1 cellular context compared by ENCODE assay signal in the genomic region with DNA sequence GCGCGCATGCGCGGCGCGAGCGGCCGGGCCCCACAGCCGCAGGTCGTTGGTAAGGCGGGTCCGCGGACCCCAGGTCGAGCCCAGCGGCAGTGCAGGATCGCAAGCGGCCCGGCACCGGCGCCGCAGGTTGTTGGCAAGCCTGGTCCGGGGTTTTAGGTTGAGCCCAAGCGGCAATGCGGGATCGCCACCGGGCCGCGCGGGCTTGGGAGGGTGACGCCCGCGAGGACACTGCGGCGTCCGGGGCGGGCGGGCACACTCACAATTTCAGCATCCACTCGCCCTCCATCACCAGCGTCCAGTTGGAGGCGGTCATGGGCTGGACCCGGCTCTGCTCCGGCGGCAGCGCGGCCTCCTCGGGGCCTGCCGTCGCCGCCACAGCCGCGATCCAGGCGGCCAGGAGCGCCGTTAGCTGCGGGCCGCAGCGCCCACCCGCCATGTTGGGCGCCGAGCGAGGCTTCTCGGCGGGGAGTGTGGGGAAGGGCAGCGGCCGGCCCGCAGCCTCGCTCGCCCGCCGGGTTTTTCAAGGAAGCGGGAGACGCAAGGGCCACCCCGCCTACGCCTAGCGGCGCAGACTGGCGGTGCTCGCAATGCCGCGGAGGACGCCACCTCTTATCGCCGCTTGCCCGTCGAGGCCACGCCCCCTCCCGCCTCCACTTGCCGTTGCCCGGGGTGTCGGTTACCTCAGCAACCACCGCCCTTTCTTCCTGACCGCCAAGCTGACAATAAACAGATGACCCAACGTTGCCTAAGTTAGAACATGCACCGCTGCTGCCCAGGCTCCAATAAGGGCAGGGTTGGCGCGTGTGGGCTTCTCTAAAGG.
A peak's percentile ranks its signal among the peaks of the same experiment; 100 is the strongest.
TF ChIP-seq lines count a peak whose summit lies in the region.

A gene with protein sequence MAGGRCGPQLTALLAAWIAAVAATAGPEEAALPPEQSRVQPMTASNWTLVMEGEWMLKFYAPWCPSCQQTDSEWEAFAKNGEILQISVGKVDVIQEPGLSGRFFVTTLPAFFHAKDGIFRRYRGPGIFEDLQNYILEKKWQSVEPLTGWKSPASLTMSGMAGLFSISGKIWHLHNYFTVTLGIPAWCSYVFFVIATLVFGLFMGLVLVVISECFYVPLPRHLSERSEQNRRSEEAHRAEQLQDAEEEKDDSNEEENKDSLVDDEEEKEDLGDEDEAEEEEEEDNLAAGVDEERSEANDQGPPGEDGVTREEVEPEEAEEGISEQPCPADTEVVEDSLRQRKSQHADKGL (minus strand): TSS at position 584 of the 820 bp plus-strand sequence. CDS start 148 bp downstream, at position 436.

TF ChIP-seq in IMR-90, 13 proteins besides CTCF, POLR2A, EP300 and RAD21 (continued from another document):
- TF ChIP-seq, protein P1, sequence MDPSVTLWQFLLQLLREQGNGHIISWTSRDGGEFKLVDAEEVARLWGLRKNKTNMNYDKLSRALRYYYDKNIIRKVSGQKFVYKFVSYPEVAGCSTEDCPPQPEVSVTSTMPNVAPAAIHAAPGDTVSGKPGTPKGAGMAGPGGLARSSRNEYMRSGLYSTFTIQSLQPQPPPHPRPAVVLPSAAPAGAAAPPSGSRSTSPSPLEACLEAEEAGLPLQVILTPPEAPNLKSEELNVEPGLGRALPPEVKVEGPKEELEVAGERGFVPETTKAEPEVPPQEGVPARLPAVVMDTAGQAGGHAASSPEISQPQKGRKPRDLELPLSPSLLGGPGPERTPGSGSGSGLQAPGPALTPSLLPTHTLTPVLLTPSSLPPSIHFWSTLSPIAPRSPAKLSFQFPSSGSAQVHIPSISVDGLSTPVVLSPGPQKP (IDR thresholded peaks at IDR 0.05; ENCODE audit: borderline replicate concordance, low read depth, low read length) = no peak
- TF ChIP-seq CEBPB (IDR thresholded peaks at IDR 0.05; ENCODE audit: low read depth, low read length) (peak; percentile 91), RFX5 (IDR thresholded peaks at IDR 0.05; ENCODE audit: low read depth, low read length) (peak; percentile 61; the same call in 1 of the 2 replicates), MXI1 (IDR thresholded peaks at IDR 0.05; ENCODE audit: borderline replicate concordance, low read depth, low read length) (peak; percentile 80), RCOR1 (IDR thresholded peaks at IDR 0.05; ENCODE audit: insufficient replicate concordance, low read length) (peak; percentile 14), CHD1 (IDR thresholded peaks at IDR 0.05; ENCODE audit: low read depth, low read length) (0 out of 2 replicates have a peak, but pooled peaks have one; percentile 38), NFE2L2 (IDR thresholded peaks at IDR 0.05; ENCODE audit: low read depth, low read length) (no peak), FOS (IDR thresholded peaks at IDR 0.05; ENCODE audit: low read depth, low read length) (no peak), MAFK (IDR thresholded peaks at IDR 0.05; ENCODE audit: low read depth, low read length) (no peak), MAZ (IDR thresholded peaks at IDR 0.05; ENCODE audit: borderline replicate concordance, low read depth, low read length) (peak; percentile 20; the same call in 1 of the 2 replicates), SMC3 (IDR thresholded peaks at IDR 0.05; ENCODE audit: low read depth, low read length) (no peak)
- TF ChIP-seq, protein P2, sequence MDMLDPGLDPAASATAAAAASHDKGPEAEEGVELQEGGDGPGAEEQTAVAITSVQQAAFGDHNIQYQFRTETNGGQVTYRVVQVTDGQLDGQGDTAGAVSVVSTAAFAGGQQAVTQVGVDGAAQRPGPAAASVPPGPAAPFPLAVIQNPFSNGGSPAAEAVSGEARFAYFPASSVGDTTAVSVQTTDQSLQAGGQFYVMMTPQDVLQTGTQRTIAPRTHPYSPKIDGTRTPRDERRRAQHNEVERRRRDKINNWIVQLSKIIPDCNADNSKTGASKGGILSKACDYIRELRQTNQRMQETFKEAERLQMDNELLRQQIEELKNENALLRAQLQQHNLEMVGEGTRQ (IDR thresholded peaks at IDR 0.05; ENCODE audit: low read depth, low read length) = no peak
